ENCODE assay signal across 1 cellular context in genomic region chr5:150167908-150168307, GRCh38.
TF ChIP-seq lines count a peak whose summit lies in the region.

No MANE protein-coding gene starts in this region.

TF ChIP-seq in K562, 482 proteins besides CTCF, POLR2A, EP300 and RAD21:
- no peak for TF ChIP-seq SNRNP70 (optimal IDR thresholded peaks at IDR 0.05; ENCODE audit: low read depth, low read length)
TF ChIP-seq in K562: peak in this region for 0.
